Comparison of ENCODE assay signal across 13 cellular contexts in genomic region chr19:49786432-49786831, GRCh38. TPM values are rescaled to one million over a fixed set of nuclear protein-coding genes. Genes with fewer than 3 reads are reported as not detected.
DNase-seq lines count a peak whose midpoint lies in the region; ATAC-seq, FAIRE-seq and TF ChIP-seq lines count a peak whose summit lies in the region.
"Had no signal": no experiment of that assay in that cellular context is flagged by ENCODE, and none has a peak within 500 bp of the region (broad histone marks: within the 10 kb centered on the region; RNA-seq: fewer than 3 reads in every experiment).

No MANE protein-coding gene starts in this region.

- peak; percentile 98 for DNase-seq in ELF-1 (ENCODE audit: low read depth, low spot score)
- DNase-seq in SJCRH30 = peak; percentile 24 to 43
- peak in 1 of 2 donors; percentile 61 for DNase-seq in foreskin keratinocyte
- no peak for DNase-seq in progenitor cell of endocrine pancreas (ENCODE audit: low spot score, unreplicated experiment)
- no peak for DNase-seq in DMS114 treated with DMSO at 0.1 percent for 48 hours (lab: John Stamatoyannopoulos, UW; ENCODE audit: unreplicated experiment)
- DNase-seq in RCC 7860 (ENCODE audit: low spot score) = no peak
- no peak for DNase-seq in KBM-7
- no peak for DNase-seq in T-helper 17 cell
- DNase-seq: activated CD8-positive, alpha-beta T cell treated with anti-CD3 and anti-CD28 coated beads, Interleukin-2, amount 10 ng/mL, durations not matched to agents 7 days and 5 days; DMS53; NCI-H2171; SK-N-SH had no signal

- H3K4me3 Mint-ChIP-seq in progenitor cell of endocrine pancreas (ENCODE audit: low read depth) (no peak overlapping the region), T-helper 17 cell (no peak overlapping the region)
- H3K4me3 Mint-ChIP-seq: activated CD8-positive, alpha-beta T cell treated with anti-CD3 and anti-CD28 coated beads, Interleukin-2, amount 10 ng/mL, durations not matched to agents 7 days and 5 days had no signal

- ATAC-seq in foreskin keratinocyte (peak; percentile 41), T-helper 17 cell (no peak)
- ATAC-seq: activated CD8-positive, alpha-beta T cell treated with anti-CD3 and anti-CD28 coated beads, Interleukin-2, amount 10 ng/mL, durations not matched to agents 7 days and 5 days had no signal

- H3K4me1 ChIP-seq in SJCRH30 (peaks cover 3% of the 10 kb centered on the region; the same call in 1 of the 2 replicates), foreskin keratinocyte (peaks cover 2% of the 10 kb centered on the region)

- H3K36me3 Mint-ChIP-seq in progenitor cell of endocrine pancreas (ENCODE audit: insufficient read depth) (peaks cover 26% of the 10 kb centered on the region), T-helper 17 cell (ENCODE audit: low read depth) (peaks cover 15% of the 10 kb centered on the region)

- no peak for TF ChIP-seq CTCF in foreskin keratinocyte (conservative IDR thresholded peaks at IDR 0.05)
- TF ChIP-seq CTCF in progenitor cell of endocrine pancreas (IDR thresholded peaks at IDR 0.05; ENCODE audit: unreplicated experiment) = no peak

- H3K27me3 Mint-ChIP-seq in progenitor cell of endocrine pancreas = no peaks in the 10 kb centered on the region
- H3K27me3 Mint-ChIP-seq in T-helper 17 cell = no peaks in the 10 kb centered on the region

- no peaks in the 10 kb centered on the region for H3K9me3 Mint-ChIP-seq in progenitor cell of endocrine pancreas (ENCODE audit: low read depth)

- H3K27ac ChIP-seq in SJCRH30 = no peak overlapping the region
- no peak overlapping the region for H3K27ac ChIP-seq in foreskin keratinocyte
- H3K27ac ChIP-seq: ovary had no signal

- H3K9me3 ChIP-seq in SJCRH30 (replicated peaks) (no peaks in the 10 kb centered on the region), T-helper 17 cell (ENCODE audit: control insufficient read depth, low read length, poor library complexity, severe bottlenecking) (no peaks in the 10 kb centered on the region)
- H3K9me3 ChIP-seq: ovary, SK-N-SH had no signal

- H3K27ac Mint-ChIP-seq in progenitor cell of endocrine pancreas (peak overlapping the region; percentile 89), T-helper 17 cell (no peak overlapping the region)
- H3K27ac Mint-ChIP-seq: activated CD8-positive, alpha-beta T cell treated with anti-CD3 and anti-CD28 coated beads, Interleukin-2, amount 10 ng/mL, durations not matched to agents 7 days and 5 days had no signal

- FAIRE-seq in RCC 7860 (lab: Jason Lieb, UNC) = no peak

- H3K27me3 ChIP-seq in SJCRH30 (no peaks in the 10 kb centered on the region), foreskin keratinocyte (no peaks in the 10 kb centered on the region)
- H3K27me3 ChIP-seq: ovary had no signal

- peaks cover 21% of the 10 kb centered on the region for H3K36me3 ChIP-seq in SJCRH30
- H3K36me3 ChIP-seq: ovary had no signal

- H3K4me1 Mint-ChIP-seq in progenitor cell of endocrine pancreas (ENCODE audit: low read depth) (peaks cover 4% of the 10 kb centered on the region), T-helper 17 cell (peaks cover 9% of the 10 kb centered on the region)

- H3K4me3 ChIP-seq in SJCRH30 = no peak overlapping the region
- H3K4me3 ChIP-seq: ovary had no signal

- in situ Hi-C loops in KBM-7 (cut with MboI; ENCODE audit: low pct_unique_long_range_greater_than_20kb, low sequenced_read_pairs) = no loop called here

RNA-seq across cellular contexts. Expression of gene AP2A1, which starts 19.6 kb away (rescaled TPM):
- 66.5 and 68.8 TPM in 2 replicates for total RNA-seq in SJCRH30 (2014; rRNA removed; shearing (Covaris generic))
- total RNA-seq in foreskin keratinocyte (68.0 and 70.1 TPM in 2 replicates), progenitor cell of endocrine pancreas (76.0 and 76.3 TPM in 2 replicates), T-helper 17 cell (10 to 100 TPM; 43.3 to 51.5 TPM)
- 58.2 and 60.9 TPM in 2 replicates for polyA plus RNA-seq in foreskin keratinocyte

RNA-seq across cellular contexts. Expression of gene TSKS, which starts 23.3 kb away (rescaled TPM):
- not detected in 2 replicates for total RNA-seq in SJCRH30 (2014; rRNA removed; shearing (Covaris generic))
- total RNA-seq in foreskin keratinocyte (0.10 and 0.18 TPM in 2 replicates), progenitor cell of endocrine pancreas (not detected in 2 replicates), T-helper 17 cell (1 to 10 TPM in 1 of 2 donors, under 1 TPM in 1; 0.87 to 1.9 TPM)
- 0.13 and 0.15 TPM in 2 replicates for polyA plus RNA-seq in foreskin keratinocyte
- polyA plus RNA-seq: SK-N-SH had no signal

RNA-seq across cellular contexts. Expression of gene FUZ, which starts 26.7 kb away (rescaled TPM):
- 27.6 and 27.9 TPM in 2 replicates for total RNA-seq in SJCRH30 (2014; rRNA removed; shearing (Covaris generic))
- 10.6 and 12.3 TPM in 2 replicates for total RNA-seq in foreskin keratinocyte
- polyA plus RNA-seq in foreskin keratinocyte = 13.1 and 15.7 TPM in 2 replicates
- 37.8 and 40.0 TPM in 2 replicates for total RNA-seq in progenitor cell of endocrine pancreas
- total RNA-seq in T-helper 17 cell = 10 to 100 TPM; 29.4 to 30.7 TPM

RNA-seq across cellular contexts. Expression of gene MED25, which starts 31.7 kb away (rescaled TPM):
- 22.2 and 27.4 TPM in 2 replicates for total RNA-seq in SJCRH30 (2014; rRNA removed; shearing (Covaris generic))
- total RNA-seq in foreskin keratinocyte (24.8 and 25.8 TPM in 2 replicates), progenitor cell of endocrine pancreas (136 and 141 TPM in 2 replicates), T-helper 17 cell (100 to 1,000 TPM in 1 of 2 donors, 10 to 100 TPM in 1; 94.8 to 108 TPM)
- polyA plus RNA-seq in foreskin keratinocyte = 37.8 and 41.5 TPM in 2 replicates

Comparison
In these comparisons a context has a peak if more than half of its experiments do, and no peak if none do; other contexts are left out.
1. DNase-seq: peak in ELF-1 (single experiment) and SJCRH30 (2 of 2); none in progenitor cell of endocrine pancreas (single experiment), DMS114 treated with DMSO at 0.1 percent for 48 hours (single experiment), RCC 7860 (single experiment), KBM-7 (single experiment) and T-helper 17 cell (0 of 3).